ENCODE assay signal across 19 cellular contexts in the genomic region with DNA sequence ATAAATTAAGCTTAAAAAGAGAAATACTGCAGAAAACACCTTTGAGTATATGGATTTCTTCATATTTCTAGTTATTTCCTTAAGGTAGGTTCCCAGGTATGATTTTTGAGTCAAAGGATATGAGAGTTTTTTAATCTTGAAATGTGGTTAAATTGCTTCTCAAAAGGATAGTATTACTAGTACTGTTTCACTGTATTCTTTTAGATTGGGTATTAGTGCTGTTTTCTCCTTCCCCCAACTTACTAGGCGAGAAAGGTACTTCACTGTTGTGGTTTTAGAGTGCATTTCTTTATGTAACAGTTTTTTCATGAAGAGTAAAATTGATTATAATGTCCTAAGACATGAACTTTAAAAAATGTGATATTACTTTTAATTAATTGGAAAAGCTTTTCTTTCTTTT.
"Had no signal": no experiment of that assay in that cellular context is flagged by ENCODE, and none has a peak within 500 bp of the region (broad histone marks: within the 10 kb centered on the region; RNA-seq: fewer than 3 reads in every experiment).

No MANE protein-coding gene starts in this region.

- H3K27me3 ChIP-seq: MG63 had no signal

- H3K4me3 ChIP-seq: MG63 had no signal

- DNase-seq: IMR-90, Karpas-422, KG1, MG63, NCI-H1092, NCI-H1105 treated with DMSO at 0.1 percent for 48 hours, NCI-H1417 treated with DMSO at 0.1 percent for 48 hours, NCI-H187, NCI-H2029, NCI-H2081 treated with DMSO at 0.1 percent for 48 hours, NCI-H2171, NCI-H446, NCI-H510A, NCI-H524 treated with DMSO at 0.1 percent for 48 hours, NCI-H69, NCI-H774, RPMI8226, SHP77, SK-N-SH had no signal

- H3K9me3 ChIP-seq: SK-N-SH had no signal
